ENCODE assay signal across 20 cellular contexts in the genomic region with DNA sequence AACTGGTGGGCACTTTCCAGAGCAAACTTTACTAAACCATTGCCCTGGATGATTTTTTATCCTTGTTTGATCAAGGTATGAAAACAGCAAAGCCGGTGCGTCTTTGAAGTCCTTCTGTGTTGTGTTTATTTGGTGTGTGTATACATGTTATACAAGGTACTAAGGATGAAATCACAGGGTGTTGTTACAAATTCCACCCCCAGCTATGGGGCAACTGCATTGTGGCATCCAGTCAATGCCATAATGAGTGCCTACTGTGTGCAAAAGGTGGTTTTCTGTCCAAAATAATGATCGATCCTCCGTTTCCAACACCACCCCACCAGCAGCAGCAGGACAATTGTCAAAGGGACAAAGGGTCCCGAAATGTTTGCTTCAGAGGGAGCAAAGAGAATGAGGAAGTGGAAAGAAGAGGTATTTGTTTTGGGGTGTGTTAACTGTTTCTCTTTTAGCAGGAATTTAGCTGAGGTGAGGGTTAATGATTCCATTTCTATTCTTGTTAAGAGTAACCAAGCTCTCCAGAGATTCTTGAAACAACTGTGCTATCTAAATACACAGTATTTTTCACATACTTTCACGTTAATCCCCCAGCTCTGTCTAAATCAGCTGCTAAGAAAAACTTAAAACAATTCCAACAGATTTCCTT.
DNase-seq lines count a peak whose midpoint lies in the region; ATAC-seq, FAIRE-seq and TF ChIP-seq lines count a peak whose summit lies in the region.
"Had no signal": no experiment of that assay in that cellular context is flagged by ENCODE, and none has a peak within 500 bp of the region (broad histone marks: within the 10 kb centered on the region; RNA-seq: fewer than 3 reads in every experiment).

No MANE protein-coding gene starts in this region.

- ATAC-seq in RWPE2 (ENCODE audit: low read depth) (no peak), GM18517 (IDR thresholded peaks at IDR 0.05; ENCODE audit: unreplicated experiment) (no peak)
- ATAC-seq in activated T-cell treated with anti-CD3 and anti-CD28 coated beads, Interleukin-2, amount 50 U/mL, for 4 hours: no peak

- peak overlapping the region; percentile 44 for H2AFZ ChIP-seq in keratinocyte (ENCODE audit: control insufficient read depth, low read length)

- no peak overlapping the region for H3K4me3 Mint-ChIP-seq in CD14-positive monocyte
- H3K4me3 Mint-ChIP-seq in activated T-cell treated with anti-CD3 and anti-CD28 coated beads, Interleukin-2, amount 50 U/mL, for 4 hours: no peak overlapping the region
- H3K4me3 Mint-ChIP-seq: activated CD4-positive, alpha-beta memory T cell treated with anti-CD3 and anti-CD28 coated beads for 36 hours; CD4-positive, CD25-positive, alpha-beta regulatory T cell had no signal

- H3K27ac Mint-ChIP-seq in CD14-positive monocyte: peak overlapping the region in 5 of 7 donors; percentile 18 to 76 (median 43)
- H3K27ac Mint-ChIP-seq: activated CD4-positive, alpha-beta memory T cell treated with anti-CD3 and anti-CD28 coated beads for 36 hours; CD4-positive, CD25-positive, alpha-beta regulatory T cell had no signal

- H3K9me1 ChIP-seq in keratinocyte (ENCODE audit: control insufficient read depth, extremely low read depth, insufficient read depth, low read length): no peaks in the 10 kb centered on the region

- H3K4me2 ChIP-seq in keratinocyte (ENCODE audit: control insufficient read depth, extremely low read depth, insufficient read depth, low read depth, low read length): no peak overlapping the region
- no peak overlapping the region for H3K4me2 ChIP-seq in skeletal muscle satellite cell (ENCODE audit: low read length)

- H3K27me3 ChIP-seq in RWPE2 (ENCODE audit: insufficient read depth, poor library complexity, severe bottlenecking): no peaks in the 10 kb centered on the region
- H3K27me3 ChIP-seq in keratinocyte (ENCODE audit: control insufficient read depth, extremely low read depth, insufficient read depth, low read length): no peaks in the 10 kb centered on the region
- H3K27me3 ChIP-seq in skeletal muscle satellite cell (ENCODE audit: control insufficient read depth, insufficient read depth, low read length): no peaks in the 10 kb centered on the region
- H3K27me3 ChIP-seq: heart right ventricle, SJCRH30 had no signal

- H3K36me3 ChIP-seq in RWPE2 (ENCODE audit: low read depth) (no peaks in the 10 kb centered on the region), keratinocyte (ENCODE audit: control insufficient read depth in 2 of 2, extremely low read depth in 1 of 2, insufficient read depth in 2 of 2, low read length in 2 of 2) (no peaks in the 10 kb centered on the region), skeletal muscle satellite cell (ENCODE audit: insufficient read depth, low read length) (no peaks in the 10 kb centered on the region)
- H3K36me3 ChIP-seq: heart right ventricle, lower lobe of right lung, pancreas, SJCRH30, WERI-Rb-1 had no signal

- H3K4me1 ChIP-seq in RWPE2 (ENCODE audit: insufficient read depth, poor library complexity, severe bottlenecking) (peaks cover 46% of the 10 kb centered on the region), keratinocyte (ENCODE audit: control insufficient read depth, extremely low read depth, insufficient read depth, low read length) (peaks cover 48% of the 10 kb centered on the region), skeletal muscle satellite cell (ENCODE audit: control insufficient read depth, insufficient read depth, low read length) (peaks cover 45% of the 10 kb centered on the region)
- H3K4me1 ChIP-seq: SJCRH30 had no signal

- FAIRE-seq in keratinocyte (lab: Jason Lieb, UNC): no peak
- FAIRE-seq: pancreas had no signal

- dilution Hi-C loops in keratinocyte (cut with MboI; ENCODE audit: extremely low pct_ligation_motif_present, low sequenced_read_pairs): no loop called here

- H3K4me3 ChIP-seq in RWPE2 (ENCODE audit: severe bottlenecking) (no peak overlapping the region), keratinocyte (ENCODE audit: control insufficient read depth in 2 of 3, extremely low read depth in 1 of 3, insufficient read depth in 2 of 3, low read depth in 1 of 3, low read length in 3 of 3) (no peak overlapping the region), skeletal muscle satellite cell (ENCODE audit: low read length) (no peak overlapping the region)
- H3K4me3 ChIP-seq: heart right ventricle, lower lobe of right lung, pancreas, SJCRH30 had no signal

- H3K27ac ChIP-seq in RWPE2 (ENCODE audit: poor library complexity, severe bottlenecking): peak overlapping the region; percentile 99
- H3K27ac ChIP-seq in keratinocyte (ENCODE audit: control insufficient read depth, insufficient read depth, low read length): peak overlapping the region; percentile 97
- H3K27ac ChIP-seq: lower lobe of right lung, pancreas, SJCRH30, WERI-Rb-1 had no signal

- H3K27me3 Mint-ChIP-seq in CD14-positive monocyte (ENCODE audit: low read depth in 3 of 3): peaks cover under 1 to 5% (median 1%) of the 10 kb centered on the region in 3 donors
- no peaks in the 10 kb centered on the region for H3K27me3 Mint-ChIP-seq in activated T-cell treated with anti-CD3 and anti-CD28 coated beads, Interleukin-2, amount 50 U/mL, for 4 hours (ENCODE audit: low read depth)
- H3K27me3 Mint-ChIP-seq: activated CD4-positive, alpha-beta memory T cell treated with anti-CD3 and anti-CD28 coated beads for 36 hours; CD4-positive, CD25-positive, alpha-beta regulatory T cell had no signal

- no peaks in the 10 kb centered on the region for H3K79me2 ChIP-seq in keratinocyte (ENCODE audit: control insufficient read depth, insufficient read depth, low read length)

- intact Hi-C loops in CD14-positive monocyte (cut with micrococcal nuclease): loop anchor here in 1 of 2 donors (5.0 to 10.0 kb wide), 3 partner anchors 123 to 571 kb away; a partner anchor contains a TSS

- peaks cover 3 to 6% (median 5%) of the 10 kb centered on the region in 7 donors for H3K9me3 Mint-ChIP-seq in CD14-positive monocyte
- no peaks in the 10 kb centered on the region for H3K9me3 Mint-ChIP-seq in activated T-cell treated with anti-CD3 and anti-CD28 coated beads, Interleukin-2, amount 50 U/mL, for 4 hours
- H3K9me3 Mint-ChIP-seq: activated CD4-positive, alpha-beta memory T cell treated with anti-CD3 and anti-CD28 coated beads for 36 hours had no signal

- TF ChIP-seq CTCF in CD14-positive monocyte (IDR thresholded peaks at IDR 0.05): no peak
- TF ChIP-seq CTCF in RWPE2 (IDR thresholded peaks at IDR 0.05; ENCODE audit: poor library complexity, severe bottlenecking): no peak
- no peak for TF ChIP-seq CTCF in keratinocyte (optimal IDR thresholded peaks at IDR 0.05 in 1 of 3, IDR thresholded peaks at IDR 0.05 in 1 of 3, conservative IDR thresholded peaks at IDR 0.05 in 1 of 3; ENCODE audit: extremely low read depth in 1 of 3, insufficient read depth in 2 of 3, low read length in 3 of 3)

- peaks cover 37% of the 10 kb centered on the region for H3K4me1 Mint-ChIP-seq in CD14-positive monocyte
- no peaks in the 10 kb centered on the region for H3K4me1 Mint-ChIP-seq in activated T-cell treated with anti-CD3 and anti-CD28 coated beads, Interleukin-2, amount 50 U/mL, for 4 hours (ENCODE audit: low read depth)
- H3K4me1 Mint-ChIP-seq: CD4-positive, CD25-positive, alpha-beta regulatory T cell had no signal

- peaks cover 0 to 4% of the 10 kb centered on the region in 2 donors for H3K36me3 Mint-ChIP-seq in CD14-positive monocyte
- H3K36me3 Mint-ChIP-seq in activated T-cell treated with anti-CD3 and anti-CD28 coated beads, Interleukin-2, amount 50 U/mL, for 4 hours (ENCODE audit: insufficient read depth): no peaks in the 10 kb centered on the region
- H3K36me3 Mint-ChIP-seq: activated CD4-positive, alpha-beta memory T cell treated with anti-CD3 and anti-CD28 coated beads for 36 hours; CD4-positive, CD25-positive, alpha-beta regulatory T cell had no signal

- H3K9ac ChIP-seq in keratinocyte (ENCODE audit: control insufficient read depth, extremely low read depth, insufficient read depth, low read length): no peak overlapping the region
- peak overlapping the region; percentile 30 for H3K9ac ChIP-seq in skeletal muscle satellite cell (ENCODE audit: low read depth, low read length)

- H3K9me3 ChIP-seq in RWPE2 (ENCODE audit: severe bottlenecking): no peaks in the 10 kb centered on the region
- H3K9me3 ChIP-seq in keratinocyte (ENCODE audit: control insufficient read depth, low read depth, low read length): no peaks in the 10 kb centered on the region
- H3K9me3 ChIP-seq in skeletal muscle satellite cell (replicated peaks; ENCODE audit: low read length): no peaks in the 10 kb centered on the region
- H3K9me3 ChIP-seq: lower lobe of right lung, pancreas had no signal

- DNase-seq in CD14-positive monocyte (ENCODE audit: low spot score) (no peak), RWPE2 (ENCODE audit: low spot score) (no peak), keratinocyte (ENCODE audit: low read depth, low spot score) (no peak), NCI-H1092 treated with DMSO at 0.1 percent for 48 hours (lab: John Stamatoyannopoulos, UW) (no peak)
- no peak for DNase-seq in activated T-cell treated with anti-CD3 and anti-CD28 coated beads, Interleukin-2, amount 50 U/mL, for 4 hours
- DNase-seq in effector CD8-positive, alpha-beta T cell (lab: John Stamatoyannopoulos, UW): no peak
- DNase-seq: activated CD4-positive, alpha-beta memory T cell treated with anti-CD3 and anti-CD28 coated beads for 36 hours; activated naive CD4-positive, alpha-beta T cell; CD4-positive, CD25-positive, alpha-beta regulatory T cell; central memory CD4-positive, alpha-beta T cell; DMS79; heart right ventricle; lower lobe of right lung; NCI-H748 treated with DMSO at 0.1 percent for 48 hours; pancreas; stimulated activated CD4-positive, alpha-beta T cell treated with anti-CD3 and anti-CD28 coated beads, Interleukin-2, amount 100 ng/mL, for 48 hours; WERI-Rb-1 had no signal

- no peaks in the 10 kb centered on the region for H4K20me1 ChIP-seq in keratinocyte (ENCODE audit: control insufficient read depth, extremely low read depth, insufficient read depth, low read length)
